12 cellular contexts compared by ENCODE assay signal in the genomic region with DNA sequence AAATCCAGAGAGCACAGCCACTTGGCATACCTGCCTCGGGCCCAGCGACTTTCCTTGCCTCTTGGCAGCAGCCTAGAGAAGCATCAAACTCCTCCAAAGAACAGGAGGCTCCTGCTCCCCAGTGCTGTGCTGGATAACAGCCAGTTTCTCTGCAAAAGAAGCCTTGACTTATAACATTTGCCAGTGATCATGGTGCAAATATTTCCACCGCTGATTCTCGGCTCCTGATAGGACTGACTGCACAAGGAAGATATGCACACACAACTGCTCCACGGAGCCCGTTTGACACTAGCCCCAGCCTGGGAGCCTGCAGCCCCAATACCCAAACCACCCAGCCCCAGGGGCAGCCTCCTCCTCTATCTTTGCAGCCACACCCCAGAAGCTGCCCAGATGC. TPM values are rescaled to one million over a fixed set of nuclear protein-coding genes. Genes with fewer than 3 reads are reported as not detected.
A peak's percentile ranks its signal among the peaks of the same experiment; 100 is the strongest.
DNase-seq lines count a peak whose midpoint lies in the region; ATAC-seq, FAIRE-seq and TF ChIP-seq lines count a peak whose summit lies in the region.
"Had no signal": no experiment of that assay in that cellular context is flagged by ENCODE, and none has a peak within 500 bp of the region (broad histone marks: within the 10 kb centered on the region; RNA-seq: fewer than 3 reads in every experiment).

No MANE protein-coding gene starts in this region.

- no peak overlapping the region for H3K4me3 ChIP-seq in uterus

- no peak for DNase-seq in activated T-cell treated with anti-CD3 and anti-CD28 coated beads, Interleukin-2, amount 50 U/mL, for 24 hours
- DNase-seq in activated T-cell treated with anti-CD3 and anti-CD28 coated beads, Interleukin-2, amount 50 U/mL, for 4 hours: no peak
- peak; percentile 89 to 96 for DNase-seq in erythroblast (lab: John Stamatoyannopoulos, UW)
- DNase-seq in myocyte (ENCODE audit: low read depth): peak; percentile 68
- DNase-seq in uterus: peak; percentile 59 to 79
- DNase-seq in D721Med (ENCODE audit: insufficient read length, low spot score): no peak
- no peak for DNase-seq in DMS153 (lab: John Stamatoyannopoulos, UW)
- DNase-seq: mesendoderm, NCI-H187, T-helper 9 cell had no signal

- no peak overlapping the region for H3K4me3 Mint-ChIP-seq in activated T-cell treated with anti-CD3 and anti-CD28 coated beads, Interleukin-2, amount 50 U/mL, for 24 hours
- H3K4me3 Mint-ChIP-seq in activated T-cell treated with anti-CD3 and anti-CD28 coated beads, Interleukin-2, amount 50 U/mL, for 4 hours: no peak overlapping the region

- peak overlapping the region; percentile 52 for H3K27ac Mint-ChIP-seq in activated T-cell treated with anti-CD3 and anti-CD28 coated beads, Interleukin-2, amount 50 U/mL, for 24 hours

- H3K27me3 ChIP-seq in uterus: no peaks in the 10 kb centered on the region

- H3K9me3 Mint-ChIP-seq in activated T-cell treated with anti-CD3 and anti-CD28 coated beads, Interleukin-2, amount 50 U/mL, for 24 hours: no peaks in the 10 kb centered on the region
- no peaks in the 10 kb centered on the region for H3K9me3 Mint-ChIP-seq in activated T-cell treated with anti-CD3 and anti-CD28 coated beads, Interleukin-2, amount 50 U/mL, for 4 hours

- ATAC-seq in activated T-cell treated with anti-CD3 and anti-CD28 coated beads, Interleukin-2, amount 50 U/mL, for 4 hours: no peak
- ATAC-seq in HG02798 (IDR thresholded peaks at IDR 0.05; ENCODE audit: poor library complexity, unreplicated experiment): no peak

- H3K4me1 Mint-ChIP-seq in activated T-cell treated with anti-CD3 and anti-CD28 coated beads, Interleukin-2, amount 50 U/mL, for 24 hours (ENCODE audit: low read depth): peaks cover 67% of the 10 kb centered on the region
- H3K4me1 Mint-ChIP-seq in activated T-cell treated with anti-CD3 and anti-CD28 coated beads, Interleukin-2, amount 50 U/mL, for 4 hours (ENCODE audit: low read depth): peaks cover 70% of the 10 kb centered on the region

- no peaks in the 10 kb centered on the region for H3K9me3 ChIP-seq in uterus

- no peaks in the 10 kb centered on the region for H3K36me3 Mint-ChIP-seq in activated T-cell treated with anti-CD3 and anti-CD28 coated beads, Interleukin-2, amount 50 U/mL, for 24 hours (ENCODE audit: low read depth)
- no peaks in the 10 kb centered on the region for H3K36me3 Mint-ChIP-seq in activated T-cell treated with anti-CD3 and anti-CD28 coated beads, Interleukin-2, amount 50 U/mL, for 4 hours (ENCODE audit: insufficient read depth)

- no peak for FAIRE-seq in D721Med (lab: Jason Lieb, UNC)

- TF ChIP-seq CTCF in uterus (IDR thresholded peaks at IDR 0.05): no peak
- no peak for TF ChIP-seq CTCF in D721Med (IDR thresholded peaks at IDR 0.05; ENCODE audit: insufficient read depth, missing control alignments)

- peaks cover 17 to 18% of the 10 kb centered on the region in 2 donors for H3K4me1 ChIP-seq in uterus

- H3K27ac ChIP-seq in uterus: peak overlapping the region; percentile 81 to 86

- H3K27me3 Mint-ChIP-seq in activated T-cell treated with anti-CD3 and anti-CD28 coated beads, Interleukin-2, amount 50 U/mL, for 24 hours: no peaks in the 10 kb centered on the region
- H3K27me3 Mint-ChIP-seq in activated T-cell treated with anti-CD3 and anti-CD28 coated beads, Interleukin-2, amount 50 U/mL, for 4 hours (ENCODE audit: low read depth): no peaks in the 10 kb centered on the region

- H3K36me3 ChIP-seq in uterus: no peaks in the 10 kb centered on the region

- intact Hi-C loops in uterus (cut with DNase I; ENCODE audit: low total_unique reads): no loop called here

- peak; percentile 50 for TF ChIP-seq POLR2A in erythroblast (IDR thresholded peaks at IDR 0.05; ENCODE audit: low read length)
- TF ChIP-seq POLR2A in uterus (IDR thresholded peaks at IDR 0.05): no peak

RNA-seq across cellular contexts. Expression of a gene that starts 17.5 kb away (rescaled TPM):
- total RNA-seq in activated T-cell treated with anti-CD3 and anti-CD28 coated beads, Interleukin-2, amount 50 U/mL, for 4 hours: 1 to 10 TPM; 5.4 to 8.8 (median 8.0) TPM
- total RNA-seq in myocyte (0.88 and 1.3 TPM in 2 replicates), uterus (10 to 100 TPM; 11.8 to 35.1 (median 23.1) TPM)
- 0.16 TPM for polyA plus RNA-seq in myocyte (2012)

RNA-seq across cellular contexts. Expression of a gene that starts 41.5 kb away (rescaled TPM):
- total RNA-seq in activated T-cell treated with anti-CD3 and anti-CD28 coated beads, Interleukin-2, amount 50 U/mL, for 4 hours: not detected
- total RNA-seq in myocyte (not detected in 2 replicates), uterus (under 1 TPM in 1 of 4 donors, not detected in 3; 0.18 TPM)
- not detected for polyA plus RNA-seq in myocyte (2012)
- total RNA-seq: A673 had no signal

RNA-seq across cellular contexts. Expression of a gene that starts 47.9 kb away (rescaled TPM):
- 10 to 100 TPM; 58.8 to 61.9 (median 61.4) TPM for total RNA-seq in activated T-cell treated with anti-CD3 and anti-CD28 coated beads, Interleukin-2, amount 50 U/mL, for 4 hours
- total RNA-seq in myocyte (59.8 and 70.5 TPM in 2 replicates), uterus (10 to 100 TPM; 18.8 to 78.7 (median 57.7) TPM)
- 75.1 TPM for polyA plus RNA-seq in myocyte (2012)

Comparison
In these comparisons a context has a peak if more than half of its experiments do, and no peak if none do; other contexts are left out.
1. DNase-seq: peak in erythroblast (2 of 2), myocyte (single experiment) and uterus (2 of 2); none in activated T-cell treated with anti-CD3 and anti-CD28 coated beads, Interleukin-2, amount 50 U/mL, for 24 hours (single experiment), activated T-cell treated with anti-CD3 and anti-CD28 coated beads, Interleukin-2, amount 50 U/mL, for 4 hours (single experiment), D721Med (single experiment) and DMS153 (single experiment).